Comparison of ENCODE assay signal across 8 cellular contexts in genomic region chr2:127024769-127025356, GRCh38.
DNase-seq lines count a peak whose midpoint lies in the region; ATAC-seq and TF ChIP-seq lines count a peak whose summit lies in the region.

No MANE protein-coding gene starts in this region.

- H3K36me3 ChIP-seq in breast epithelium (no peaks in the 10 kb centered on the region), right lobe of liver (no peaks in the 10 kb centered on the region)

- BruUV-seq in MCF 10A (replicated peaks; lab: Mats Ljungman, UMichigan) = no TSS peak

- CTCF ChIA-PET in MCF 10A (lab: Yijun Ruan, JAX) = interaction anchor here (0.5 kb wide), 1 partner anchor 13 kb away, joined by 3 read pairs; no protein-coding TSS in a partner anchor

- H3K27me3 Mint-ChIP-seq in MCF 10A (ENCODE audit: insufficient read depth, unreplicated experiment) = no peaks in the 10 kb centered on the region

- POLR2A ChIA-PET in MCF 10A (lab: Yijun Ruan, JAX) = no interaction called here

- H3K9me3 Mint-ChIP-seq in MCF 10A (ENCODE audit: unreplicated experiment) = peaks cover 7% of the 10 kb centered on the region

- no peak for DNase-seq in breast epithelium (ENCODE audit: low spot score in 2 of 2)
- no peak for DNase-seq in MCF 10A (ENCODE audit: unreplicated experiment)
- peak; percentile 73 for DNase-seq in NCI-H2171 treated with DMSO at 0.1 percent for 48 hours (lab: John Stamatoyannopoulos, UW)
- no peak for DNase-seq in coronary artery (ENCODE audit: low spot score)
- no peak for DNase-seq in right lobe of liver
- DNase-seq in superior temporal gyrus (ENCODE audit: extremely low spot score) = peak; percentile 58
- no peak for DNase-seq in stimulated activated CD4-positive, alpha-beta T cell treated with anti-CD3 and anti-CD28 coated beads, Interleukin-15, amount 100 ng/mL, for 24 hours

- H3K36me3 Mint-ChIP-seq in MCF 10A (ENCODE audit: insufficient read depth, unreplicated experiment) = no peaks in the 10 kb centered on the region

- H3K9me3 ChIP-seq in breast epithelium = peaks cover 4% of the 10 kb centered on the region in 2 donors
- no peaks in the 10 kb centered on the region for H3K9me3 ChIP-seq in right lobe of liver

- H3K4me3 ChIP-seq in breast epithelium (peak overlapping the region; percentile 32 to 70 (median 49)), coronary artery (peak overlapping the region; percentile 82), right lobe of liver (peak overlapping the region; percentile 17 to 39 (median 33))

- intact Hi-C loops in breast epithelium (cut with DNase I; ENCODE audit: low total_unique reads) (no loop called here), MCF 10A (cut with micrococcal nuclease) (no loop called here), right lobe of liver (cut with DNase I) (no loop called here)

- H3K4me1 ChIP-seq in breast epithelium (peaks cover 0 to 5% of the 10 kb centered on the region in 2 donors), right lobe of liver (peaks cover 0 to 7% (median 0%) of the 10 kb centered on the region in 4 donors)

- no peaks in the 10 kb centered on the region for H3K4me1 Mint-ChIP-seq in MCF 10A (ENCODE audit: insufficient read depth, unreplicated experiment)

- TF ChIP-seq POLR2A in breast epithelium (IDR thresholded peaks at IDR 0.05) (no peak), right lobe of liver (IDR thresholded peaks at IDR 0.05) (no peak)

- peak overlapping the region in 1 of 2 donors; percentile 12 for H3K27ac ChIP-seq in breast epithelium
- H3K27ac ChIP-seq in coronary artery = peak overlapping the region in 1 of 2 donors; percentile 35
- H3K27ac ChIP-seq in right lobe of liver = no peak overlapping the region

- WGBS in right lobe of liver (ENCODE audit: insufficient coverage, low coverage, low lambda C conversion rate, missing lambda C conversion rate) = 27% methylated on average over 14 of the region's 29 CpGs

- peak in 1 of 3 donors; percentile 17 for TF ChIP-seq CTCF in breast epithelium (IDR thresholded peaks at IDR 0.05)
- no peak for TF ChIP-seq CTCF in MCF 10A (IDR thresholded peaks at IDR 0.05; ENCODE audit: unreplicated experiment)
- no peak for TF ChIP-seq CTCF in coronary artery (IDR thresholded peaks at IDR 0.05)
- peak in 2 of 4 donors; percentile 5 to 8 for TF ChIP-seq CTCF in right lobe of liver (IDR thresholded peaks at IDR 0.05)

- H3K27ac Mint-ChIP-seq in MCF 10A (ENCODE audit: low read depth, unreplicated experiment) = no peak overlapping the region

- H3K27me3 ChIP-seq in breast epithelium (peaks cover 4 to 12% of the 10 kb centered on the region in 2 donors), right lobe of liver (no peaks in the 10 kb centered on the region)

- no peak overlapping the region for H3K4me3 Mint-ChIP-seq in MCF 10A (ENCODE audit: unreplicated experiment)

- ATAC-seq in right lobe of liver (peak; percentile 53 to 69 (median 56)), HG03520 (IDR thresholded peaks at IDR 0.05; ENCODE audit: unreplicated experiment) (no peak)

Comparison
In these comparisons a context has a peak if more than half of its experiments do, and no peak if none do; other contexts are left out.
1. DNase-seq: peak in NCI-H2171 treated with DMSO at 0.1 percent for 48 hours (single experiment) and superior temporal gyrus (single experiment); none in breast epithelium (0 of 2), MCF 10A (single experiment), coronary artery (single experiment), right lobe of liver (0 of 3) and stimulated activated CD4-positive, alpha-beta T cell treated with anti-CD3 and anti-CD28 coated beads, Interleukin-15, amount 100 ng/mL, for 24 hours (single experiment).
2. Peak in every context shown above with its lines, with median percentiles within 50 percentile points of each other: H3K4me3 ChIP-seq.